8 cellular contexts compared by ENCODE assay signal in genomic region chr10:27783660-27784059, GRCh38. TPM values are rescaled to one million over a fixed set of nuclear protein-coding genes. Genes with fewer than 3 reads are reported as not detected.
A peak's percentile ranks its signal among the peaks of the same experiment; 100 is the strongest.
DNase-seq lines count a peak whose midpoint lies in the region; ATAC-seq, FAIRE-seq and TF ChIP-seq lines count a peak whose summit lies in the region.

No MANE protein-coding gene starts in this region.

- H3K9me3 Mint-ChIP-seq in osteocyte (ENCODE audit: unreplicated experiment): peaks cover 3% of the 10 kb centered on the region

- WGBS in A549 (ENCODE audit: missing lambda C conversion rate): 0% methylated on average over 1 of the region's 1 CpG

- ATAC-seq in A549 (peak; percentile 66 to 77), GM18502 (IDR thresholded peaks at IDR 0.05; ENCODE audit: poor library complexity, unreplicated experiment) (no peak)

- no peak overlapping the region for H3K27ac ChIP-seq in A549
- no peak overlapping the region for H3K27ac ChIP-seq in OCI-LY1 (ENCODE audit: low read depth, low read length, poor library complexity, severe bottlenecking)

- H3K4me3 ChIP-seq in A549 (no peak overlapping the region), OCI-LY1 (ENCODE audit: low read depth, low read length, poor library complexity, severe bottlenecking) (no peak overlapping the region), cardiac fibroblast (replicated peaks in 1 of 2; ENCODE audit: low read depth in 2 of 2, low read length in 2 of 2) (no peak overlapping the region)

- TF ChIP-seq CTCF in A549 (IDR thresholded peaks at IDR 0.05) (no peak), GM12873 (IDR thresholded peaks at IDR 0.05; ENCODE audit: insufficient read depth, low read depth, low read length, missing control alignments) (peak; percentile 36), OCI-LY1 (IDR thresholded peaks at IDR 0.05; ENCODE audit: low read length) (peak; percentile 40; the same call in 1 of the 2 replicates), cardiac fibroblast (IDR thresholded peaks at IDR 0.05; ENCODE audit: low read depth, low read length) (no peak), osteocyte (IDR thresholded peaks at IDR 0.05) (peak; percentile 47)

- no peaks in the 10 kb centered on the region for H3K36me3 Mint-ChIP-seq in osteocyte (ENCODE audit: unreplicated experiment)

- H3K9me3 ChIP-seq in A549: no peaks in the 10 kb centered on the region
- H3K9me3 ChIP-seq in OCI-LY1 (ENCODE audit: low read length): no peaks in the 10 kb centered on the region

- H3K4me1 Mint-ChIP-seq in osteocyte (ENCODE audit: unreplicated experiment): peaks cover 4% of the 10 kb centered on the region

- H2AFZ ChIP-seq in OCI-LY1 (ENCODE audit: low read length): no peak overlapping the region

- H3K4me2 ChIP-seq in A549: no peak overlapping the region
- H3K4me2 ChIP-seq in OCI-LY1 (ENCODE audit: low read length): no peak overlapping the region

- H3K27ac Mint-ChIP-seq in osteocyte (ENCODE audit: unreplicated experiment): no peak overlapping the region

- H3K27me3 ChIP-seq in OCI-LY1 (ENCODE audit: insufficient read depth, low read length): no peaks in the 10 kb centered on the region

- H3K4me1 ChIP-seq in A549: no peaks in the 10 kb centered on the region
- H3K4me1 ChIP-seq in OCI-LY1 (ENCODE audit: insufficient read depth, low read length, severe bottlenecking): no peaks in the 10 kb centered on the region

- no peak overlapping the region for H3K4me3 Mint-ChIP-seq in osteocyte (ENCODE audit: unreplicated experiment)

- H3F3A ChIP-seq in OCI-LY1 (ENCODE audit: insufficient read depth, low read length): no peaks in the 10 kb centered on the region

- H3K27me3 Mint-ChIP-seq in osteocyte (ENCODE audit: unreplicated experiment): peaks cover 9% of the 10 kb centered on the region

- no peaks in the 10 kb centered on the region for H4K20me1 ChIP-seq in OCI-LY1 (ENCODE audit: insufficient read depth, low read length)

- no peak for TF ChIP-seq POLR2A in A549 (IDR thresholded peaks at IDR 0.05; ENCODE audit: low read length)

- no peak for FAIRE-seq in A549 (lab: Jason Lieb, UNC)

- no peak for TF ChIP-seq EP300 in A549 (IDR thresholded peaks at IDR 0.05)

- H3K9me2 ChIP-seq in OCI-LY1 (ENCODE audit: low read depth, low read length): no peaks in the 10 kb centered on the region

- DNase-seq in A549 (ENCODE audit: low read depth in 1 of 2, low spot score in 1 of 2) (peak; percentile 3 to 24), cardiac fibroblast (ENCODE audit: low read depth in 2 of 2) (peak; percentile 5 to 9), osteocyte (ENCODE audit: extremely low spot score, unreplicated experiment) (no peak), NCI-H2081 treated with DMSO at 0.1 percent for 48 hours (lab: John Stamatoyannopoulos, UW) (no peak), NCI-H2196 treated with DMSO at 0.1 percent for 48 hours (lab: John Stamatoyannopoulos, UW; ENCODE audit: unreplicated experiment) (no peak)

- POLR2A ChIA-PET in A549 (lab: Yijun Ruan, JAX): no interaction called here

- peak in 1 of 2 experiments; percentile 32; a peak in 1 of 5 replicates for TF ChIP-seq RAD21 in A549 (conservative IDR thresholded peaks at IDR 0.05 in 1 of 2, IDR thresholded peaks at IDR 0.05 in 1 of 2)

- no peaks in the 10 kb centered on the region for H3K36me3 ChIP-seq in OCI-LY1 (ENCODE audit: insufficient read depth, low read length)

- CTCF ChIA-PET in A549 (lab: Yijun Ruan, JAX): interaction anchor here (1.0 to 1.6 kb wide), 2 partner anchors 21 to 367 kb away, joined by 3 to 4 read pairs; no protein-coding TSS in a partner anchor

- no peaks in the 10 kb centered on the region for H3K79me2 ChIP-seq in OCI-LY1 (ENCODE audit: insufficient read depth, low read length)

- no peak overlapping the region for H3K9ac ChIP-seq in OCI-LY1 (ENCODE audit: low read length)

TF ChIP-seq in A549, 52 proteins besides CTCF, POLR2A, EP300 and RAD21:
- TF ChIP-seq CBX8 (IDR thresholded peaks at IDR 0.05) (no peak), KDM1A (IDR thresholded peaks at IDR 0.05; ENCODE audit: low read depth) (no peak), PBX3 (IDR thresholded peaks at IDR 0.05) (no peak), RFX5 (IDR thresholded peaks at IDR 0.05) (no peak), GATA3 (IDR thresholded peaks at IDR 0.05; ENCODE audit: borderline replicate concordance) (no peak), KDM5A (IDR thresholded peaks at IDR 0.05) (no peak), ATOH8 (CRISPR knock-in tag; IDR thresholded peaks at IDR 0.05; ENCODE audit: low read depth) (no peak), RCOR1 (IDR thresholded peaks at IDR 0.05; ENCODE audit: low read depth, low read length) (no peak), USF2 (IDR thresholded peaks at IDR 0.05) (no peak), HOXB5 (CRISPR knock-in tag; IDR thresholded peaks at IDR 0.05) (no peak), JUNB (IDR thresholded peaks at IDR 0.05) (no peak), ZSCAN20 (CRISPR knock-in tag; IDR thresholded peaks at IDR 0.05) (no peak), HEYL (CRISPR knock-in tag; IDR thresholded peaks at IDR 0.05) (no peak), RNF2 (IDR thresholded peaks at IDR 0.05; ENCODE audit: borderline replicate concordance, low read depth) (no peak), EHMT2 (IDR thresholded peaks at IDR 0.05; ENCODE audit: low read depth) (no peak), FOSL2 (IDR thresholded peaks at IDR 0.05) (no peak), FOSL2 (CRISPR knock-in tag; IDR thresholded peaks at IDR 0.05) (no peak), ZFP36 (IDR thresholded peaks at IDR 0.05; ENCODE audit: borderline replicate concordance, partially characterized antibody) (no peak), PHF8 (IDR thresholded peaks at IDR 0.05; ENCODE audit: borderline replicate concordance, low read depth) (no peak)
TF ChIP-seq in A549: peak in this region for 0.

RNA-seq across cellular contexts. Expression of gene MKX, which starts 38.0 kb away (rescaled TPM):
- polyA plus RNA-seq in A549 (2011; rRNA removed) (0.03 TPM in 1 of 2 replicates, not detected in the other), A549 (2017; fragmentation: RNase III; extraction: RNeasy Plus Mini Kit Qiagen cat#74134 plus additional on column Dnase treatment) (not detected in 3 replicates)
- 0.03 TPM in 1 of 2 replicates, not detected in the other for polyA plus RNA-seq in A549 (2012; cell fraction: cytosol; rRNA removed)
- not detected in 2 replicates for polyA plus RNA-seq in A549 (2012; cell fraction: nucleus; rRNA removed)
- 0.24 TPM in 1 of 2 replicates, not detected in the other for polyA minus RNA-seq in A549 (2011; rRNA and poly(A)+ RNA removed)
- total RNA-seq in osteocyte: 20.5 and 21.5 TPM in 2 replicates

Comparison
In these comparisons a context has a peak if more than half of its experiments do, and no peak if none do; other contexts are left out.
1. DNase-seq: peak in A549 (2 of 2) and cardiac fibroblast (2 of 2); none in osteocyte (single experiment), NCI-H2081 treated with DMSO at 0.1 percent for 48 hours (single experiment) and NCI-H2196 treated with DMSO at 0.1 percent for 48 hours (single experiment).
2. CTCF ChIP-seq: peak in GM12873 (single experiment), OCI-LY1 (single experiment) and osteocyte (single experiment); none in A549 (single experiment) and cardiac fibroblast (single experiment).